ENCODE assay signal across 1 cellular context in genomic region chr5:149640350-149640999, GRCh38.
TF ChIP-seq lines count a peak whose summit lies in the region.

No MANE protein-coding gene starts in this region.

TF ChIP-seq in SK-N-SH, 30 proteins besides CTCF, POLR2A, EP300 and RAD21 (continued from another document):
- no peak for TF ChIP-seq USF1 (IDR thresholded peaks at IDR 0.05; ENCODE audit: borderline replicate concordance, low read depth)
- TF ChIP-seq SMC3 (IDR thresholded peaks at IDR 0.05; ENCODE audit: low read depth, low read length), result no peak
- no peak for TF ChIP-seq POLR2AphosphoS5 (IDR thresholded peaks at IDR 0.05; ENCODE audit: low read depth, low read length)
- TF ChIP-seq GATA2 (CRISPR knock-in tag; IDR thresholded peaks at IDR 0.05), result no peak
- no peak for TF ChIP-seq FOXJ3 (CRISPR knock-in tag; IDR thresholded peaks at IDR 0.05)
- TF ChIP-seq EZH2phosphoT487 (IDR thresholded peaks at IDR 0.05; ENCODE audit: borderline replicate concordance, low read depth), result no peak
